ENCODE assay signal across 1 cellular context in genomic region chr3:123066896-123067688, GRCh38.
TF ChIP-seq lines count a peak whose summit lies in the region.

TSS of gene PDIA5 (plus strand) at chr3:123067025. CDS start at chr3:123067165, 140 bp downstream.

TF ChIP-seq in HCT116, 20 proteins besides CTCF, POLR2A, EP300 and RAD21 (continued from another document):
- no peak for TF ChIP-seq REST (IDR thresholded peaks at IDR 0.05; ENCODE audit: low read depth)
